ENCODE assay signal across 8 cellular contexts in the genomic region with DNA sequence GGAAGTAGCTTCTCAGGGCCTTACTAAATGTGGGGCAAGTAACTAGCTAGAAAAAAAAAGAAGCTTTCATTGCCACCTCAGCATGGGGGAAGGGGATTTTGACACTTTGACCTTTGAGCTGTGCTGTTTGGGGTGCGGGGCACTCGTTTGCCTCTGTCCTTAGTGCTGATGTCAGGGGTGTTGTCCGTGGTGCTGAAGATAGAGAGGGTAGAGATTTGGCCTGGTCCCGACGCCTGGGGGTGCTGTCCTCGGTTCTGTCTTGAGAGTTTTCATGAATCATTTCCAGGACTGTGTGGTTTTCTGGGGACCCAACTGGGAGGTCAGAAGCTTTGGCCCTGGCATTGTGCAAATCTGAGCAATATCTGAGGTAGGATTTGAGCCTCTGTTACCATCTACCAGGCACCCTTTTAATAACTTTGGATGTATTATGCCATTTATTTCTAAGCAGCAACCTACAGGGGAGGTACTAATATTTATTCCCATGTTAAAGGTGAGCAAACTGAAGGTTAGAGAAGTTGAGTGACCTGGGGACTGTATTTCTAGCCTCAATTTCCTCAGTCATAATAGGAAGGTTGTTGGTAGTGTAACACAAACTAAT.
DNase-seq lines count a peak whose midpoint lies in the region; ATAC-seq and TF ChIP-seq lines count a peak whose summit lies in the region.

No MANE protein-coding gene starts in this region.

- peaks cover 0 to 3% (median 0%) of the 10 kb centered on the region in 3 donors for H3K27me3 ChIP-seq in sigmoid colon

- H3K9me3 Mint-ChIP-seq in T-cell = no peaks in the 10 kb centered on the region

- H3K36me3 Mint-ChIP-seq in T-cell = no peaks in the 10 kb centered on the region

- H3K4me3 Mint-ChIP-seq in T-cell = no peak overlapping the region

- peaks cover 20 to 31% of the 10 kb centered on the region in 2 donors for H3K27me3 Mint-ChIP-seq in T-cell

- H3K9me3 ChIP-seq in sigmoid colon = peaks cover 0 to 3% (median 0%) of the 10 kb centered on the region in 4 donors

- no peak overlapping the region for H3K4me3 ChIP-seq in sigmoid colon

- DNase-seq in stimulated activated CD4-positive, alpha-beta T cell treated with anti-CD3 and anti-CD28 coated beads, Interleukin-12 subunit alpha, Interleukin-12 subunit beta, amount 100 ng/mL, for 4 hours = peak; percentile 8
- no peak for DNase-seq in stimulated activated CD4-positive, alpha-beta T cell treated with anti-CD3 and anti-CD28 coated beads, Interleukin-4, amount 100 ng/mL, for 4 hours
- peak in 23 of 34 experiments; percentile 4 to 40 (median 20) for DNase-seq in T-cell
- peak; percentile 68 for DNase-seq in erythroblast (lab: John Stamatoyannopoulos, UW)
- DNase-seq in stimulated activated CD4-positive, alpha-beta T cell treated with anti-CD3 and anti-CD28 coated beads, Interleukin-4, amount 100 ng/mL, for 1 hour = peak; percentile 18
- no peak for DNase-seq in NCI-H2171 treated with DMSO at 0.1 percent for 48 hours (lab: John Stamatoyannopoulos, UW)
- DNase-seq in COLO829 (ENCODE audit: low spot score) = no peak
- DNase-seq in sigmoid colon = no peak

- H3K27ac ChIP-seq in sigmoid colon = no peak overlapping the region

- intact Hi-C loops in sigmoid colon (cut with DNase I) = loop anchor here (10.0 kb wide), 1 partner anchor 521 kb away; no protein-coding TSS in a partner anchor

- no peak for TF ChIP-seq EP300 in sigmoid colon (IDR thresholded peaks at IDR 0.05)

- no peak for TF ChIP-seq CTCF in sigmoid colon (IDR thresholded peaks at IDR 0.05)

- no peaks in the 10 kb centered on the region for H3K4me1 Mint-ChIP-seq in T-cell

- TF ChIP-seq POLR2A in erythroblast (IDR thresholded peaks at IDR 0.05; ENCODE audit: low read length) = no peak
- no peak for TF ChIP-seq POLR2A in sigmoid colon (IDR thresholded peaks at IDR 0.05)

- WGBS in sigmoid colon, 2 donors = 1 to 4% methylated on average over 6 of the region's 6 CpGs

- peak in 1 of 4 experiments; percentile 34 for ATAC-seq in T-cell (replicated peaks in 1 of 4)

- POLR2A ChIA-PET in T-cell (lab: Charles Lee) = no interaction called here

- H3K36me3 ChIP-seq in sigmoid colon = no peaks in the 10 kb centered on the region

- no peak overlapping the region for H3K27ac Mint-ChIP-seq in T-cell

- H3K4me1 ChIP-seq in sigmoid colon = no peaks in the 10 kb centered on the region

- CTCF ChIA-PET in T-cell (lab: Charles Lee) = interaction anchor here in 1 of 2 donors (0.7 kb wide), 1 partner anchor 177 kb away, joined by 3 read pairs; no protein-coding TSS in a partner anchor

Comparison
In these comparisons a context has a peak if more than half of its experiments do, and no peak if none do; other contexts are left out.
1. DNase-seq: peak in stimulated activated CD4-positive, alpha-beta T cell treated with anti-CD3 and anti-CD28 coated beads, Interleukin-12 subunit alpha, Interleukin-12 subunit beta, amount 100 ng/mL, for 4 hours (single experiment), T-cell (23 of 34), erythroblast (2 of 2) and stimulated activated CD4-positive, alpha-beta T cell treated with anti-CD3 and anti-CD28 coated beads, Interleukin-4, amount 100 ng/mL, for 1 hour (single experiment); none in stimulated activated CD4-positive, alpha-beta T cell treated with anti-CD3 and anti-CD28 coated beads, Interleukin-4, amount 100 ng/mL, for 4 hours (0 of 2), NCI-H2171 treated with DMSO at 0.1 percent for 48 hours (single experiment), COLO829 (single experiment) and sigmoid colon (single experiment).